In the genomic region with DNA sequence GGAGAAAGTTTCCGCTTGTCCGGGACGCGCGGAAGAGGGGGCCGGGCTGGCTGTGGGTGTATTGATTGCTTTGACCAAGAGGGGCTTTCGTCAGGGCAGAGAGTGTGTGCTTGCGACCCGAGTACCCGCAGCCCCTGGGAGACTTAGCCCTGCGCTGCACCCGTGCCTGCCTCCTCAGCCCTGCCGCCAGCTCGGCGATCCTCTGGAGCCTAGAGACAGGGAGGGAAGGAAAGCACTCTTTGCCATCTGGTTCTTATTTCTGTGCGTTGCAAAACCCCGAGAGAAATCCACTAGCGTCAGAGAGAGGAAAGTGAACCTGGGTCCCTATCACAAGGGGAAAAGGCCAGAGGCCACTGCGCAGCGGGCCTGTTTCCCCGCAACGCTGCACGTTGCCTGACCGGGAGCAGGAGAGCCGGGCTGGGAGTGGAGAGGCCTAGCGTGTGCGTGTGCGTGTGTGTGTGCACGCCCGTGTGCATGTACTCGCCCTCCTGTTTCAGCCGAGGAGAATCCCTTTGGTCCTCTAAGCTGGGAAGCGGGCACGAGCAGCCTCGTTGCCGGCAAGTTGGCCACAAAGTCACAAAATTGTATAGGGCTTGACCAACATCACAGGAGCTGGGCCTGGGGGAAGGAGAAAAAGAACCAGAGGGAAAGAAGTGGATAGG, we compare ENCODE assay signal across 12 cellular contexts. TPM values are rescaled to one million over a fixed set of nuclear protein-coding genes. Genes with fewer than 3 reads are reported as not detected.
DNase-seq lines count a peak whose midpoint lies in the region; FAIRE-seq and TF ChIP-seq lines count a peak whose summit lies in the region.
"Had no signal": no experiment of that assay in that cellular context is flagged by ENCODE, and none has a peak within 500 bp of the region (broad histone marks: within the 10 kb centered on the region; RNA-seq: fewer than 3 reads in every experiment).

No MANE protein-coding gene starts in this region.

- no peaks in the 10 kb centered on the region for H3K27me3 ChIP-seq in WERI-Rb-1 (ENCODE audit: insufficient read depth, low read depth, severe bottlenecking)
- peaks cover 100% of the 10 kb centered on the region for H3K27me3 ChIP-seq in iPS-20b (ENCODE audit: insufficient read depth, low read length)
- peaks cover 68 to 93% (median 74%) of the 10 kb centered on the region in 5 donors for H3K27me3 ChIP-seq in subcutaneous abdominal adipose tissue (ENCODE audit: control insufficient read depth in 5 of 5, insufficient read depth in 4 of 5, low read length in 5 of 5)
- peaks cover 23 to 71% of the 10 kb centered on the region in 2 donors for H3K27me3 ChIP-seq in small intestine (ENCODE audit: control insufficient read depth in 2 of 2, insufficient read depth in 2 of 2, low read length in 2 of 2)

- CTCF ChIA-PET in activated naive CD4-positive, alpha-beta T cell treated with anti-CD3 and anti-CD28 coated beads, Interleukin-2, amount 10 ng/mL, durations not matched to agents 7 days and 5 days (lab: Charles Lee): interaction anchor here (0.7 kb wide), 1 partner anchor 11 kb away, joined by 3 read pairs; no protein-coding TSS in a partner anchor

- peaks cover 31% of the 10 kb centered on the region for H3K4me1 Mint-ChIP-seq in activated naive CD4-positive, alpha-beta T cell treated with anti-CD3 and anti-CD28 coated beads, Interleukin-2, amount 10 ng/mL, durations not matched to agents 7 days and 5 days

- no peak for TF ChIP-seq CTCF in WERI-Rb-1 (IDR thresholded peaks at IDR 0.05; ENCODE audit: low read depth, low read length)

- no peaks in the 10 kb centered on the region for H3K9me3 Mint-ChIP-seq in activated naive CD4-positive, alpha-beta T cell treated with anti-CD3 and anti-CD28 coated beads, Interleukin-2, amount 10 ng/mL, durations not matched to agents 7 days and 5 days

- H3K4me3 Mint-ChIP-seq in activated naive CD4-positive, alpha-beta T cell treated with anti-CD3 and anti-CD28 coated beads, Interleukin-2, amount 10 ng/mL, durations not matched to agents 7 days and 5 days: peak overlapping the region; percentile 18

- H3K27me3 Mint-ChIP-seq in activated naive CD4-positive, alpha-beta T cell treated with anti-CD3 and anti-CD28 coated beads, Interleukin-2, amount 10 ng/mL, durations not matched to agents 7 days and 5 days: peaks cover 100% of the 10 kb centered on the region

- H3K9me3 ChIP-seq in WERI-Rb-1 (ENCODE audit: severe bottlenecking): no peaks in the 10 kb centered on the region
- peaks cover 12% of the 10 kb centered on the region; the same call in 1 of the 2 replicates for H3K9me3 ChIP-seq in iPS-20b (ENCODE audit: insufficient read depth, low read depth, low read length)
- H3K9me3 ChIP-seq in subcutaneous abdominal adipose tissue (ENCODE audit: control insufficient read depth in 5 of 5, low read length in 5 of 5): no peaks in the 10 kb centered on the region
- H3K9me3 ChIP-seq in small intestine (ENCODE audit: control insufficient read depth, low read depth): peaks cover 1% of the 10 kb centered on the region

- H3K27ac Mint-ChIP-seq in activated naive CD4-positive, alpha-beta T cell treated with anti-CD3 and anti-CD28 coated beads, Interleukin-2, amount 10 ng/mL, durations not matched to agents 7 days and 5 days: peak overlapping the region; percentile 29

- H3K4me1 ChIP-seq in iPS-20b (ENCODE audit: insufficient read depth, low read length): peaks cover 44% of the 10 kb centered on the region
- peaks cover 2 to 52% (median 44%) of the 10 kb centered on the region in 5 donors for H3K4me1 ChIP-seq in subcutaneous abdominal adipose tissue (ENCODE audit: control insufficient read depth in 5 of 5, insufficient read depth in 5 of 5, low read length in 5 of 5)
- H3K4me1 ChIP-seq in small intestine (ENCODE audit: control insufficient read depth in 2 of 2, insufficient read depth in 1 of 2, low read depth in 1 of 2, low read length in 1 of 2): peaks cover 0 to 5% of the 10 kb centered on the region in 2 donors

- whole genome bisulfite sequencing in small intestine, 3 donors: 20 to 25% (median 24%) methylated on average over 36 of the region's 36 CpGs

- H3K36me3 Mint-ChIP-seq in activated naive CD4-positive, alpha-beta T cell treated with anti-CD3 and anti-CD28 coated beads, Interleukin-2, amount 10 ng/mL, durations not matched to agents 7 days and 5 days: no peaks in the 10 kb centered on the region

- no peak overlapping the region for H3K9ac ChIP-seq in iPS-20b (ENCODE audit: low read depth, low read length)
- no peak overlapping the region for H3K9ac ChIP-seq in subcutaneous abdominal adipose tissue (ENCODE audit: low read length in 5 of 5)

- H3K4me3 ChIP-seq in WERI-Rb-1 (ENCODE audit: low read depth, low read length) (peak overlapping the region; percentile 82), iPS-20b (ENCODE audit: low read length) (peak overlapping the region; percentile 56; the same call in 1 of the 2 replicates), subcutaneous abdominal adipose tissue (ENCODE audit: low read depth in 1 of 5, low read length in 5 of 5) (peak overlapping the region in 3 of 5 donors; percentile 27 to 41 (median 36)), small intestine (ENCODE audit: low read depth in 1 of 2, low read length in 2 of 2) (no peak overlapping the region)

- DNase-seq in activated naive CD4-positive, alpha-beta T cell treated with anti-CD3 and anti-CD28 coated beads, Interleukin-2, amount 10 ng/mL, durations not matched to agents 7 days and 5 days: no peak
- no peak for DNase-seq in activated naive CD4-positive, alpha-beta T cell treated with Interleukin-2 at 50 U/mL for 16 hours
- DNase-seq in WERI-Rb-1 (no peak), inferior parietal cortex (ENCODE audit: extremely low spot score) (no peak), CD1c-positive myeloid dendritic cell (ENCODE audit: extremely low spot score) (no peak), small intestine (no peak)
- DNase-seq: COR-L47 had no signal

- no peak for FAIRE-seq in small intestine (lab: Jason Lieb, UNC)
- FAIRE-seq: GM18507 had no signal

- peak overlapping the region; percentile 97 for H3K27ac ChIP-seq in WERI-Rb-1
- H3K27ac ChIP-seq in iPS-20b (ENCODE audit: low read length): no peak overlapping the region
- H3K27ac ChIP-seq in subcutaneous abdominal adipose tissue (ENCODE audit: low read depth, low read length): no peak overlapping the region
- no peak overlapping the region for H3K27ac ChIP-seq in small intestine (ENCODE audit: low read depth in 1 of 2, low read length in 1 of 2)

- H3K36me3 ChIP-seq in WERI-Rb-1 (peaks cover 66% of the 10 kb centered on the region), iPS-20b (ENCODE audit: insufficient read depth, low read depth, low read length) (no peaks in the 10 kb centered on the region), subcutaneous abdominal adipose tissue (ENCODE audit: control insufficient read depth in 5 of 5, insufficient read depth in 5 of 5, low read length in 5 of 5) (no peaks in the 10 kb centered on the region), small intestine (ENCODE audit: control insufficient read depth in 2 of 2, insufficient read depth in 2 of 2, low read length in 2 of 2) (no peaks in the 10 kb centered on the region)

RNA-seq across cellular contexts. Expression of gene SIX3, which starts 1.7 kb away (rescaled TPM):
- not detected for polyA plus RNA-seq in small intestine
- polyA plus RNA-seq: esophagus, right cardiac atrium had no signal

Comparison
In these comparisons a context has a peak if more than half of its experiments do, and no peak if none do; other contexts are left out.
1. H3K4me3 ChIP-seq: peak in WERI-Rb-1 (single experiment), iPS-20b (single experiment) and subcutaneous abdominal adipose tissue (3 of 5); none in small intestine (0 of 2).